8 cellular contexts compared by ENCODE assay signal in genomic region chr19:47047272-47047930, GRCh38. TPM values are rescaled to one million over a fixed set of nuclear protein-coding genes. Genes with fewer than 3 reads are reported as not detected.
DNase-seq lines count a peak whose midpoint lies in the region; ATAC-seq and TF ChIP-seq lines count a peak whose summit lies in the region.

No MANE protein-coding gene starts in this region.

- no peaks in the 10 kb centered on the region for H3K9me3 Mint-ChIP-seq in activated T-cell treated with anti-CD3 and anti-CD28 coated beads, Interleukin-2, amount 50 U/mL, for 4 hours

- TF ChIP-seq CTCF in astrocyte of the spinal cord (IDR thresholded peaks at IDR 0.05; ENCODE audit: low read depth, low read length): no peak
- no peak for TF ChIP-seq CTCF in lower lobe of right lung (IDR thresholded peaks at IDR 0.05)
- no peak for TF ChIP-seq CTCF in transverse colon (IDR thresholded peaks at IDR 0.05)

- H3K36me3 ChIP-seq in lower lobe of right lung (no peaks in the 10 kb centered on the region), transverse colon (no peaks in the 10 kb centered on the region)

- ATAC-seq in activated T-cell treated with anti-CD3 and anti-CD28 coated beads, Interleukin-2, amount 50 U/mL, for 4 hours: no peak
- ATAC-seq in lower lobe of right lung (no peak), GM19452 (IDR thresholded peaks at IDR 0.05; ENCODE audit: unreplicated experiment) (no peak)

- 30 to 61% methylated on average over 11 to 22 of the region's 22 CpGs for WGBS in transverse colon (ENCODE audit: low coverage in 1 of 2), 2 donors

- H3K4me3 ChIP-seq in astrocyte of the spinal cord (ENCODE audit: low read depth, low read length): peak overlapping the region; percentile 73
- peak overlapping the region; percentile 95 for H3K4me3 ChIP-seq in lower lobe of right lung
- H3K4me3 ChIP-seq in transverse colon: peak overlapping the region in 3 of 4 donors; percentile 62 to 94 (median 87)

- H3K27ac ChIP-seq in lower lobe of right lung (no peak overlapping the region), transverse colon (peak overlapping the region; percentile 86 to 95 (median 86))

- TF ChIP-seq EP300 in transverse colon (IDR thresholded peaks at IDR 0.05; ENCODE audit: low read depth): no peak

- in situ Hi-C loops in astrocyte of the spinal cord (cut with HindIII; ENCODE audit: low sequenced_read_pairs) (no loop called here), transverse colon (cut with MboI; ENCODE audit: low pct_ligation_motif_present in 1 of 4, low pct_unique_long_range_greater_than_20kb in 1 of 4, low sequenced_read_pairs in 3 of 4) (no loop called here)

- H3K36me3 Mint-ChIP-seq in activated T-cell treated with anti-CD3 and anti-CD28 coated beads, Interleukin-2, amount 50 U/mL, for 4 hours (ENCODE audit: insufficient read depth): no peaks in the 10 kb centered on the region

- H3K27me3 ChIP-seq in lower lobe of right lung (ENCODE audit: low read depth) (no peaks in the 10 kb centered on the region), transverse colon (no peaks in the 10 kb centered on the region)

- H3K4me1 Mint-ChIP-seq in activated T-cell treated with anti-CD3 and anti-CD28 coated beads, Interleukin-2, amount 50 U/mL, for 4 hours (ENCODE audit: low read depth): peaks cover 13% of the 10 kb centered on the region

- TF ChIP-seq POLR2A in transverse colon (IDR thresholded peaks at IDR 0.05): no peak

- H3K4me3 Mint-ChIP-seq in activated T-cell treated with anti-CD3 and anti-CD28 coated beads, Interleukin-2, amount 50 U/mL, for 4 hours: peak overlapping the region; percentile 97

- DNase-seq in activated T-cell treated with anti-CD3 and anti-CD28 coated beads, Interleukin-2, amount 50 U/mL, for 4 hours: no peak
- no peak for DNase-seq in activated T-cell treated with anti-CD3 and anti-CD28 coated beads, Interleukin-2, amount 50 U/mL, for 48 hours
- no peak for DNase-seq in astrocyte of the spinal cord (ENCODE audit: low read depth, low spot score)
- DNase-seq in lower lobe of right lung: no peak
- no peak for DNase-seq in transverse colon
- no peak for DNase-seq in mucosa of gallbladder (ENCODE audit: low spot score)
- no peak for DNase-seq in C1 segment of cervical spinal cord (lab: John Stamatoyannopoulos, UW)

- H3K9me3 ChIP-seq in lower lobe of right lung: no peaks in the 10 kb centered on the region
- no peaks in the 10 kb centered on the region for H3K9me3 ChIP-seq in transverse colon

- H3K27me3 Mint-ChIP-seq in activated T-cell treated with anti-CD3 and anti-CD28 coated beads, Interleukin-2, amount 50 U/mL, for 4 hours (ENCODE audit: low read depth): no peaks in the 10 kb centered on the region

- intact Hi-C loops in lower lobe of right lung (cut with DNase I): no loop called here
- intact Hi-C loops in transverse colon (cut with DNase I; ENCODE audit: low total_unique reads): no loop called here

- H3K4me1 ChIP-seq in lower lobe of right lung (peaks cover 11% of the 10 kb centered on the region), transverse colon (peaks cover 0 to 12% (median 5%) of the 10 kb centered on the region in 4 donors)

RNA-seq across cellular contexts. Expression of gene TMEM160, which starts 1.0 kb away (rescaled TPM):
- 10 to 100 TPM; 57.1 to 61.6 (median 57.6) TPM for total RNA-seq in activated T-cell treated with anti-CD3 and anti-CD28 coated beads, Interleukin-2, amount 50 U/mL, for 4 hours
- total RNA-seq in lower lobe of right lung: 29.5 TPM
- total RNA-seq in transverse colon: 10 to 100 TPM in 3 of 4 donors, 1 to 10 TPM in 1; 8.0 to 48.7 (median 32.5) TPM
- total RNA-seq in mucosa of gallbladder: 40.4 TPM

RNA-seq across cellular contexts. Expression of gene NPAS1, which starts 27.8 kb away (rescaled TPM):
- under 1 TPM in 1 of 3 donors, not detected in 2; 0.14 TPM for total RNA-seq in activated T-cell treated with anti-CD3 and anti-CD28 coated beads, Interleukin-2, amount 50 U/mL, for 4 hours
- total RNA-seq in lower lobe of right lung: 1.8 TPM
- total RNA-seq in transverse colon: under 1 TPM in 2 of 4 donors, not detected in 2; 0.55 to 0.79 TPM
- 0.40 TPM for total RNA-seq in mucosa of gallbladder
